Comparison of ENCODE assay signal across 29 cellular contexts in genomic region chr4:163195247-163195765, GRCh38.
"Had no signal": no experiment of that assay in that cellular context is flagged by ENCODE, and none has a peak within 500 bp of the region (broad histone marks: within the 10 kb centered on the region; RNA-seq: fewer than 3 reads in every experiment).

No MANE protein-coding gene starts in this region.

- H3K27me3 ChIP-seq: gastrocnemius medialis, hepatocyte, sigmoid colon, tibial nerve had no signal

- H3K9me3 ChIP-seq: gastrocnemius medialis had no signal

- H3K36me3 ChIP-seq: gastrocnemius medialis, sigmoid colon, tibial nerve had no signal

- DNase-seq: activated CD4-positive, alpha-beta T cell treated with anti-CD3 and anti-CD28 coated beads for 1 hour; activated CD4-positive, alpha-beta T cell treated with anti-CD3 and anti-CD28 coated beads, Interleukin-2, amount 10 ng/mL, durations not matched to agents 7 days and 5 days; activated CD8-positive, alpha-beta T cell treated with anti-CD3 and anti-CD28 coated beads for 36 hours; activated gamma-delta T cell treated with Interleukin-2 at 50 U/mL for 16 hours; activated naive CD4-positive, alpha-beta T cell treated with anti-CD3 and anti-CD28 coated beads, Interleukin-2, amount 50 U/mL, for 16 hours; activated naive CD8-positive, alpha-beta T cell treated with anti-CD3 and anti-CD28 coated beads, Interleukin-2, amount 50 U/mL, for 24 hours; activated T-cell treated with anti-CD3 and anti-CD28 coated beads, Interleukin-2, amount 50 U/mL, for 4 hours; amygdala; effector CD4-positive, alpha-beta T cell; gastrocnemius medialis; glutamatergic neuron; left colon; midbrain; naive thymus-derived CD8-positive, alpha-beta T cell; nucleus accumbens; psoas muscle; sigmoid colon; small intestine; stimulated activated CD4-positive, alpha-beta T cell treated with anti-CD3 and anti-CD28 coated beads, Interleukin-4, amount 100 ng/mL, for 24 hours; substantia nigra had no signal

- H3K4me1 ChIP-seq: gastrocnemius medialis, parathyroid adenoma, psoas muscle, sigmoid colon had no signal

- ATAC-seq: activated CD8-positive, alpha-beta T cell treated with anti-CD3 and anti-CD28 coated beads for 36 hours; activated naive CD8-positive, alpha-beta T cell treated with anti-CD3 and anti-CD28 coated beads, Interleukin-2, amount 50 U/mL, for 24 hours; activated T-cell treated with anti-CD3 and anti-CD28 coated beads, Interleukin-2, amount 50 U/mL, for 4 hours; activated T-helper 17 cell treated with anti-CD3 and anti-CD28 coated beads, Interleukin-2, amount 50 U/mL, for 72 hours; gastrocnemius medialis; left colon; naive thymus-derived CD8-positive, alpha-beta T cell; psoas muscle; stimulated activated effector memory CD8-positive, alpha-beta T cell treated with anti-CD3 and anti-CD28 coated beads, Interleukin-12 subunit alpha, Interleukin-12 subunit beta, amount 100 ng/mL, for 72 hours; WTC11 had no signal

- H3K4me3 ChIP-seq: gastrocnemius medialis, hepatocyte, psoas muscle, sigmoid colon, tibial nerve had no signal

- H3K27ac ChIP-seq: epithelial cell of prostate, gastrocnemius medialis, hepatocyte, parathyroid adenoma, psoas muscle, sigmoid colon, tibial nerve had no signal

- H3K27ac Mint-ChIP-seq: activated CD4-positive, alpha-beta T cell treated with anti-CD3 and anti-CD28 coated beads, Interleukin-2, amount 10 ng/mL, durations not matched to agents 7 days and 5 days; activated CD8-positive, alpha-beta T cell treated with anti-CD3 and anti-CD28 coated beads for 36 hours; activated naive CD8-positive, alpha-beta T cell treated with anti-CD3 and anti-CD28 coated beads, Interleukin-2, amount 50 U/mL, for 24 hours; activated T-helper 17 cell treated with anti-CD3 and anti-CD28 coated beads, Interleukin-2, amount 50 U/mL, for 72 hours; dendritic cell treated with granulocyte-macrophage colony-stimulating factor and Interleukin-4, amounts not matched to agents 40 ng/mL and 50 ng/mL, for 4 days; naive thymus-derived CD8-positive, alpha-beta T cell; stimulated activated effector memory CD8-positive, alpha-beta T cell treated with anti-CD3 and anti-CD28 coated beads, Interleukin-12 subunit alpha, Interleukin-12 subunit beta, amount 100 ng/mL, for 72 hours; stimulated activated naive CD8-positive, alpha-beta T cell treated with anti-CD3 and anti-CD28 coated beads, Interleukin-15, Interleukin-2, amounts not matched to agents 100 ng/mL and 50 ng/mL, for 24 hours; WTC11 had no signal

- H3K36me3 Mint-ChIP-seq: stimulated activated effector memory CD8-positive, alpha-beta T cell treated with anti-CD3 and anti-CD28 coated beads, Interleukin-12 subunit alpha, Interleukin-12 subunit beta, amount 100 ng/mL, for 72 hours had no signal
